ENCODE assay signal across 11 cellular contexts in the genomic region with DNA sequence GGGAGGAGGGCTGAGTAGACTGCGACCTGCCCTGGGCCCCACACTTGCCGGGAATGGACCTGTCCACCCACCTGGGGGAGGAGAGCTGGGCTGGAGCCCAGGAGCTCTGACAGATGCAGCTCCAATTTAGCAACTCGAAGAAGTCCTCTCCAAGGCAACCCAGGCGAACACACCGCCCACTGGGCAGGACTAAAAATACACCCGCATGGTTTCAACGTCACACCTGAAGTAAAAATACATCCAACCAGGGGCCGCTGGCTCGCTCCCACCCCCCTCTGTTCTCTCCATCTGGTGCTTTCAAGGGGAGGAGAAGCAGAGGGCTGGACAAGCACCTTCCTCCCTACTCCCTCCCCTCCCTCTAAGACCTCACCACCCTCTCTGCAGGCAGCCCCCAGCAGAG.
A peak's percentile ranks its signal among the peaks of the same experiment; 100 is the strongest.
DNase-seq lines count a peak whose midpoint lies in the region; ATAC-seq, FAIRE-seq and TF ChIP-seq lines count a peak whose summit lies in the region.
"Had no signal": no experiment of that assay in that cellular context is flagged by ENCODE, and none has a peak within 500 bp of the region (broad histone marks: within the 10 kb centered on the region; RNA-seq: fewer than 3 reads in every experiment).

No MANE protein-coding gene starts in this region.

- ATAC-seq in left lobe of liver (peak; percentile 52), HG02610 (IDR thresholded peaks at IDR 0.05; ENCODE audit: unreplicated experiment) (no peak)
- ATAC-seq in activated T-cell treated with anti-CD3 and anti-CD28 coated beads, Interleukin-2, amount 50 U/mL, for 4 hours = no peak

- H3K27ac ChIP-seq in stomach smooth muscle (ENCODE audit: low read length) = peak overlapping the region; percentile 55

- H3K4me1 ChIP-seq in stomach smooth muscle (ENCODE audit: control insufficient read depth, insufficient read depth, low read length) = peaks cover 14% of the 10 kb centered on the region

- no peaks in the 10 kb centered on the region for H3K9me3 Mint-ChIP-seq in activated T-cell treated with anti-CD3 and anti-CD28 coated beads, Interleukin-2, amount 50 U/mL, for 4 hours
- H3K9me3 Mint-ChIP-seq: naive B cell had no signal

- H3K4me3 ChIP-seq in bronchial epithelial cell (ENCODE audit: low read depth, low read length) (no peak overlapping the region), stomach smooth muscle (ENCODE audit: low read length in 2 of 2) (peak overlapping the region; percentile 24 to 49)

- no peaks in the 10 kb centered on the region for H3K9me3 ChIP-seq in stomach smooth muscle (ENCODE audit: control insufficient read depth in 2 of 2, low read length in 2 of 2)

- H3K36me3 ChIP-seq in bronchial epithelial cell (ENCODE audit: control insufficient read depth, insufficient read depth, low read length) = no peaks in the 10 kb centered on the region
- H3K36me3 ChIP-seq in stomach smooth muscle (ENCODE audit: control insufficient read depth in 2 of 2, insufficient read depth in 2 of 2, low read length in 2 of 2) = no peaks in the 10 kb centered on the region

- no peak for FAIRE-seq in bronchial epithelial cell (lab: Jason Lieb, UNC)

- peaks cover 22% of the 10 kb centered on the region for H3K27me3 Mint-ChIP-seq in activated T-cell treated with anti-CD3 and anti-CD28 coated beads, Interleukin-2, amount 50 U/mL, for 4 hours (ENCODE audit: low read depth)

- H3K9ac ChIP-seq in stomach smooth muscle (ENCODE audit: low read length in 2 of 2) = no peak overlapping the region

- DNase-seq in NCI-H1417 treated with DMSO at 0.1 percent for 48 hours (lab: John Stamatoyannopoulos, UW) (peak; percentile 73), bronchial epithelial cell (ENCODE audit: low read depth) (peak; percentile 63), left lobe of liver (ENCODE audit: low spot score) (no peak), EL (no peak)
- DNase-seq in activated T-cell treated with anti-CD3 and anti-CD28 coated beads, Interleukin-2, amount 50 U/mL, for 4 hours = no peak
- DNase-seq in stimulated activated naive CD4-positive, alpha-beta T cell treated with Interleukin-2 at 50 U/mL for 16 hours (lab: John Stamatoyannopoulos, UW) = no peak
- DNase-seq: DND-41, erythroblast, naive B cell had no signal

- TF ChIP-seq CTCF in bronchial epithelial cell (IDR thresholded peaks at IDR 0.05; ENCODE audit: insufficient read depth, low read length, severe bottlenecking) = no peak

- H3K4me1 Mint-ChIP-seq in activated T-cell treated with anti-CD3 and anti-CD28 coated beads, Interleukin-2, amount 50 U/mL, for 4 hours (ENCODE audit: low read depth) = no peaks in the 10 kb centered on the region
- H3K4me1 Mint-ChIP-seq: naive B cell had no signal

- H3K36me3 Mint-ChIP-seq in activated T-cell treated with anti-CD3 and anti-CD28 coated beads, Interleukin-2, amount 50 U/mL, for 4 hours (ENCODE audit: insufficient read depth) = no peaks in the 10 kb centered on the region
- H3K36me3 Mint-ChIP-seq: naive B cell had no signal

- H3K27me3 ChIP-seq in bronchial epithelial cell (ENCODE audit: control insufficient read depth, insufficient read depth, low read length) (peaks cover 10% of the 10 kb centered on the region), stomach smooth muscle (ENCODE audit: control insufficient read depth in 1 of 2, insufficient read depth in 2 of 2, low read length in 2 of 2) (no peaks in the 10 kb centered on the region)

- no peak overlapping the region for H3K4me3 Mint-ChIP-seq in activated T-cell treated with anti-CD3 and anti-CD28 coated beads, Interleukin-2, amount 50 U/mL, for 4 hours
- H3K4me3 Mint-ChIP-seq: naive B cell had no signal

Comparison
In these comparisons a context has a peak if more than half of its experiments do, and no peak if none do; other contexts are left out.
1. DNase-seq: peak in NCI-H1417 treated with DMSO at 0.1 percent for 48 hours (single experiment) and bronchial epithelial cell (single experiment); none in left lobe of liver (single experiment), EL (single experiment), activated T-cell treated with anti-CD3 and anti-CD28 coated beads, Interleukin-2, amount 50 U/mL, for 4 hours (single experiment) and stimulated activated naive CD4-positive, alpha-beta T cell treated with Interleukin-2 at 50 U/mL for 16 hours (single experiment).